16 cellular contexts compared by ENCODE assay signal in the genomic region with DNA sequence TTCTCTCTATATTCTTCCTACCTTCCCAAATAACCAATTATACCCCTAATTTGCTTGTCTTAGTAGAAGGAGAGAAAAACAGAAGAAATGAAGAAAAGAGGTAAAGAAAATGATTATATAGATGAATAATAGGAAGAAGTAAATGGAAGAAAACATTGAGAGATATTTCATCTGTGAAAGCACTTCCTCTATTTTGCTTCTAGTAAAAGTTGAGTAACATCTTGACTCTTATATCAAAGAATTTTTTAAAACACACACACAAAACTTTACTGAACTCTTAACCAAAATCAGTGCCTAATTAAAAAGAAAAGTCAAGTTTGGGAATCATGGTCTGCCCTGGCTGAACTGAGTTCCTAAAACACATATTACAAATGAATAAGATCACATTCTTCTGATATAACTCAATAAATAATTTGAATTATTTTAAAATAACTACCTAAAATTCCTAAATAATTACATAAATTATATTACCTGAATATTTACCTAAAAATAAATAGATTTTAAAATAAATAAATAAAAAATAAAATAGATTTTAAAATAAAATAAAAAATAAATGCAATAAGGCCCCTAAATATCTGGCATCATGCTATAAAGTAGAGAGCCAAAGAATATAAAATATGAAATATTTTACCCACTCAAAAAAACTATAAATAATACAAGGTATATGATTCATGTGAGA. TPM values are rescaled to one million over a fixed set of nuclear protein-coding genes. Genes with fewer than 3 reads are reported as not detected.
"Had no signal": no experiment of that assay in that cellular context is flagged by ENCODE, and none has a peak within 500 bp of the region (broad histone marks: within the 10 kb centered on the region; RNA-seq: fewer than 3 reads in every experiment).

No MANE protein-coding gene starts in this region.

- DNase-seq: activated B cell treated with CpG ODN at 0.5 μM for 24 hours; activated CD4-positive, alpha-beta T cell treated with anti-CD3 and anti-CD28 coated beads, Interleukin-2, amount 10 ng/mL, durations not matched to agents 24 days and 14 days; cerebellar nuclear complex; dermis blood vessel endothelial cell; endodermal cell; glutamatergic neuron; mammary epithelial cell; mucosa of descending colon; natural killer cell; stomach; T-helper 9 cell had no signal

- H3K9me3 ChIP-seq: mucosa of descending colon, right atrium auricular region, stomach had no signal

- H3K36me3 ChIP-seq: right atrium auricular region, stomach had no signal

- H3K4me1 ChIP-seq: right atrium auricular region, stomach had no signal

- H3K4me3 ChIP-seq: mucosa of descending colon, right atrium auricular region, skin epidermis, stomach had no signal

- ATAC-seq: left lobe of liver, mucosa of descending colon, natural killer cell had no signal

- H3K27ac ChIP-seq: right atrium auricular region, skin epidermis, stomach had no signal

- H3K27me3 ChIP-seq: right atrium auricular region, stomach had no signal

RNA-seq across cellular contexts. Expression of gene SLC17A2, which starts 8.8 kb away (rescaled TPM):
- total RNA-seq: activated B cell treated with CpG ODN at 0.5 μM for 24 hours; activated CD4-positive, alpha-beta T cell treated with anti-CD3 and anti-CD28 coated beads, Interleukin-2, amount 10 ng/mL, durations not matched to agents 24 days and 14 days; dermis blood vessel endothelial cell; endodermal cell; mammary epithelial cell; mucosa of descending colon; natural killer cell; posterior vena cava; right atrium auricular region; stomach had no signal

RNA-seq across cellular contexts. Expression of gene SLC17A3, which starts 47.6 kb away (rescaled TPM):
- total RNA-seq: activated B cell treated with CpG ODN at 0.5 μM for 24 hours, endodermal cell, mammary epithelial cell, mucosa of descending colon, posterior vena cava, right atrium auricular region, stomach, urinary bladder had no signal
